ENCODE assay signal across 8 cellular contexts in the genomic region with DNA sequence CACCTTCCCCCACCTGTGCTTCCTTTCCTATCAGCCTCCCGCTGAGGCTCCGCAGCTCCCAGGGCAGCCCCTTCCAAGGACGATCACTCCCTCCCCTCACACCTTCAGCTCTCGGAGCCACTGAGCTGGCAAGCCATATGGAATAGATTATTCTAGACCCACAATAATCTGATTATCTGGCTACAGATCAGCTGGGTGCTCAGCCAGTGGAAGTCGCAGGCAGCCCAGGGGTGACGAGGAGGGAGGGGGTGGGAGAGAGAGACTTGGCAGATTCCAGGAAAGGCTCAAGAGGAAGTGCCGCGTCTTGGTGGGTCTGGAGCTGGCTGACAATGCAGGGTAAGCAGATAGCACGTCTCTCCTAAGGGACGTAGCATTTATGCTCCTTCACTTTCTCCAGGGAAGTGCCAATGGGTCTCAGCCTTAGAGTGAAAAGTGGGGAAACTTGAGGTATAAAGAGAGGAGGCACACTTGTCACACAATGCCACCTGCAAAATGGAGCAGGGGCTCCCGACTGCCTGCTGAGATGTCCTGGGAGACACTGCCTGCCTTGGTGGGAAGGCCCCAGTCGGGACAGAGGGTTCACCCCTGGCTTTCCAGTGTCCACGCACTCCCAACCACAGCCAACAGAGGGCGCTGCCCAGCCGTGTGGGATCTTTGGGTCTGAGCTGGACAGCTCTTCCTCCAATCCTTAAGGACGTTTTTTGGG. TPM values are rescaled to one million over a fixed set of nuclear protein-coding genes. Genes with fewer than 3 reads are reported as not detected.
A peak's percentile ranks its signal among the peaks of the same experiment; 100 is the strongest.
DNase-seq lines count a peak whose midpoint lies in the region; ATAC-seq lines count a peak whose summit lies in the region.

No MANE protein-coding gene starts in this region.

- H3K27ac Mint-ChIP-seq in activated CD8-positive, alpha-beta memory T cell treated with anti-CD3 and anti-CD28 coated beads, Interleukin-2, amount 10 ng/mL, durations not matched to agents 7 days and 5 days: no peak overlapping the region

- CTCF ChIA-PET in activated CD8-positive, alpha-beta memory T cell treated with anti-CD3 and anti-CD28 coated beads, Interleukin-2, amount 10 ng/mL, durations not matched to agents 7 days and 5 days (lab: Charles Lee): interaction anchor here (0.7 to 7.0 kb wide), 33 partner anchors 9 to 437 kb away, joined by 3 to 113 read pairs (median 4); partner anchors contain the start of genes ANPEP, AP3S2, MESP1 and MESP2

- peaks cover 6% of the 10 kb centered on the region for H3K4me1 Mint-ChIP-seq in activated CD8-positive, alpha-beta memory T cell treated with anti-CD3 and anti-CD28 coated beads, Interleukin-2, amount 10 ng/mL, durations not matched to agents 7 days and 5 days

- peaks cover 7% of the 10 kb centered on the region for H3K27me3 Mint-ChIP-seq in activated CD8-positive, alpha-beta memory T cell treated with anti-CD3 and anti-CD28 coated beads, Interleukin-2, amount 10 ng/mL, durations not matched to agents 7 days and 5 days

- DNase-seq in GF-D8 (lab: John Stamatoyannopoulos, UW) (peak; percentile 18), NOMO-1 (lab: John Stamatoyannopoulos, UW; ENCODE audit: unreplicated experiment in 2 of 2) (peak; percentile 53 to 68), epidermal melanocyte (ENCODE audit: insufficient read length, low spot score) (peak; percentile 84), mucosa of gallbladder (ENCODE audit: low spot score) (peak; percentile 84)
- DNase-seq in activated CD8-positive, alpha-beta memory T cell treated with anti-CD3 and anti-CD28 coated beads, Interleukin-2, amount 10 ng/mL, durations not matched to agents 7 days and 5 days: peak; percentile 81
- DNase-seq in stimulated activated CD8-positive, alpha-beta memory T cell treated with anti-CD3 and anti-CD28 coated beads, Interleukin-7, amount 100 ng/mL, for 48 hours (ENCODE audit: extremely low read depth in 1 of 2, low read depth in 1 of 2): peak; percentile 31 to 38

- ATAC-seq in HG02840 (IDR thresholded peaks at IDR 0.05; ENCODE audit: low FRiP score, unreplicated experiment): peak; percentile 62
- ATAC-seq in activated CD8-positive, alpha-beta memory T cell treated with anti-CD3 and anti-CD28 coated beads, Interleukin-2, amount 10 ng/mL, durations not matched to agents 7 days and 5 days: peak; percentile 87
- no peak for ATAC-seq in GM21423 (IDR thresholded peaks at IDR 0.05; ENCODE audit: unreplicated experiment)

- no peaks in the 10 kb centered on the region for H3K9me3 Mint-ChIP-seq in activated CD8-positive, alpha-beta memory T cell treated with anti-CD3 and anti-CD28 coated beads, Interleukin-2, amount 10 ng/mL, durations not matched to agents 7 days and 5 days (ENCODE audit: low read depth)

- no peaks in the 10 kb centered on the region for H3K36me3 Mint-ChIP-seq in activated CD8-positive, alpha-beta memory T cell treated with anti-CD3 and anti-CD28 coated beads, Interleukin-2, amount 10 ng/mL, durations not matched to agents 7 days and 5 days

- H3K4me3 Mint-ChIP-seq in activated CD8-positive, alpha-beta memory T cell treated with anti-CD3 and anti-CD28 coated beads, Interleukin-2, amount 10 ng/mL, durations not matched to agents 7 days and 5 days: no peak overlapping the region

RNA-seq across cellular contexts. Expression of gene MESP1, which starts 9.4 kb away (rescaled TPM):
- 1 to 10 TPM; 3.1 to 5.1 TPM for total RNA-seq in activated CD8-positive, alpha-beta memory T cell treated with anti-CD3 and anti-CD28 coated beads, Interleukin-2, amount 10 ng/mL, durations not matched to agents 7 days and 5 days
- total RNA-seq in mucosa of gallbladder: 4.6 TPM

RNA-seq across cellular contexts. Expression of gene MESP2, which starts 15.7 kb away (rescaled TPM):
- not detected for total RNA-seq in activated CD8-positive, alpha-beta memory T cell treated with anti-CD3 and anti-CD28 coated beads, Interleukin-2, amount 10 ng/mL, durations not matched to agents 7 days and 5 days
- 0.75 TPM for total RNA-seq in mucosa of gallbladder

RNA-seq across cellular contexts. Expression of gene ANPEP, which starts 54.2 kb away (rescaled TPM):
- under 1 TPM; 0.68 to 0.76 TPM for total RNA-seq in activated CD8-positive, alpha-beta memory T cell treated with anti-CD3 and anti-CD28 coated beads, Interleukin-2, amount 10 ng/mL, durations not matched to agents 7 days and 5 days
- total RNA-seq in mucosa of gallbladder: 1,600 TPM

Comparison
In these comparisons a context has a peak if more than half of its experiments do, and no peak if none do; other contexts are left out.
1. DNase-seq: peak in every context shown above with its lines; median percentile 84 in epidermal melanocyte; 84 in mucosa of gallbladder; 81 in activated CD8-positive, alpha-beta memory T cell treated with anti-CD3 and anti-CD28 coated beads, Interleukin-2, amount 10 ng/mL, durations not matched to agents 7 days and 5 days; 60 in NOMO-1; 34 in stimulated activated CD8-positive, alpha-beta memory T cell treated with anti-CD3 and anti-CD28 coated beads, Interleukin-7, amount 100 ng/mL, for 48 hours; 18 in GF-D8.
2. RNA of gene ANPEP, which starts 54.2 kb away (total RNA-seq): 1,600 TPM in mucosa of gallbladder (single experiment); 0.68 to 0.76 TPM in activated CD8-positive, alpha-beta memory T cell treated with anti-CD3 and anti-CD28 coated beads, Interleukin-2, amount 10 ng/mL, durations not matched to agents 7 days and 5 days; every median in the first group is over 100 times any median in the second.